Comparison of ENCODE assay signal across 19 cellular contexts in genomic region chr10:67175354-67175753, GRCh38.
DNase-seq lines count a peak whose midpoint lies in the region.
"Had no signal": no experiment of that assay in that cellular context is flagged by ENCODE, and none has a peak within 500 bp of the region (broad histone marks: within the 10 kb centered on the region; RNA-seq: fewer than 3 reads in every experiment).

No MANE protein-coding gene starts in this region.

- no peaks in the 10 kb centered on the region for H3K27me3 Mint-ChIP-seq in immature natural killer cell (ENCODE audit: low read depth in 3 of 3)
- H3K27me3 Mint-ChIP-seq in activated T-helper 1 cell treated with anti-CD3 and anti-CD28 coated beads, Interleukin-12 subunit alpha, Interleukin-12 subunit beta, Interleukin-2, Interleukin-4 antibody, amounts not matched to agents 30 ng/mL and 10 ng/mL and 1 ng/mL, durations not matched to agents 14 hours and 24 hours and 36 hours (ENCODE audit: insufficient read depth): no peaks in the 10 kb centered on the region
- H3K27me3 Mint-ChIP-seq: CD4-positive, alpha-beta memory T cell had no signal

- no peaks in the 10 kb centered on the region for H3K36me3 ChIP-seq in HAP-1 (replicated peaks)

- DNase-seq in HAP-1 (ENCODE audit: low spot score in 2 of 2) (peak; percentile 28 to 90), globus pallidus (ENCODE audit: low spot score) (peak; percentile 58), medulla oblongata (ENCODE audit: extremely low spot score) (peak; percentile 26), putamen (ENCODE audit: low spot score) (peak; percentile 13), immature natural killer cell (no peak), hypothalamus (lab: John Stamatoyannopoulos, UW) (no peak), foreskin melanocyte (no peak)
- DNase-seq in activated T-helper 1 cell treated with anti-CD3 and anti-CD28 coated beads, Interleukin-12 subunit alpha, Interleukin-12 subunit beta, Interleukin-2, Interleukin-4 antibody, amounts not matched to agents 30 ng/mL and 10 ng/mL and 1 ng/mL, durations not matched to agents 14 hours and 24 hours and 36 hours (ENCODE audit: low spot score): no peak
- DNase-seq: 8988T; ACHN; AML-193; C1 segment of cervical spinal cord; CD4-positive, alpha-beta memory T cell; COR-L47; DMS153; DND-41; GOT3; H7 had no signal

- no peaks in the 10 kb centered on the region for H3K9me3 ChIP-seq in HAP-1
- H3K9me3 ChIP-seq: A549 had no signal

- no peak overlapping the region for H3K4me3 ChIP-seq in HAP-1
- H3K4me3 ChIP-seq: A549 had no signal

- no peaks in the 10 kb centered on the region for H3K4me1 Mint-ChIP-seq in immature natural killer cell
- H3K4me1 Mint-ChIP-seq in activated T-helper 1 cell treated with anti-CD3 and anti-CD28 coated beads, Interleukin-12 subunit alpha, Interleukin-12 subunit beta, Interleukin-2, Interleukin-4 antibody, amounts not matched to agents 30 ng/mL and 10 ng/mL and 1 ng/mL, durations not matched to agents 14 hours and 24 hours and 36 hours (ENCODE audit: low read depth): no peaks in the 10 kb centered on the region
- H3K4me1 Mint-ChIP-seq: CD4-positive, alpha-beta memory T cell had no signal

- no peaks in the 10 kb centered on the region for H3K27me3 ChIP-seq in HAP-1 (ENCODE audit: low read depth)

- H3K4me1 ChIP-seq in HAP-1: peaks cover 13% of the 10 kb centered on the region
- H3K4me1 ChIP-seq: A549 had no signal

- in situ Hi-C loops in HAP-1 (cut with MboI; ENCODE audit: low sequenced_read_pairs): no loop called here

- H3K27ac Mint-ChIP-seq in immature natural killer cell: no peak overlapping the region
- H3K27ac Mint-ChIP-seq in activated T-helper 1 cell treated with anti-CD3 and anti-CD28 coated beads, Interleukin-12 subunit alpha, Interleukin-12 subunit beta, Interleukin-2, Interleukin-4 antibody, amounts not matched to agents 30 ng/mL and 10 ng/mL and 1 ng/mL, durations not matched to agents 14 hours and 24 hours and 36 hours: no peak overlapping the region
- H3K27ac Mint-ChIP-seq: CD4-positive, alpha-beta memory T cell had no signal

- intact Hi-C loops in activated T-helper 1 cell treated with anti-CD3 and anti-CD28 coated beads, Interleukin-12 subunit alpha, Interleukin-12 subunit beta, Interleukin-2, Interleukin-4 antibody, amounts not matched to agents 30 ng/mL and 10 ng/mL and 1 ng/mL, durations not matched to agents 14 hours and 24 hours and 36 hours (cut with micrococcal nuclease): no loop called here

- peaks cover 0 to 18% (median 6%) of the 10 kb centered on the region in 6 donors for H3K9me3 Mint-ChIP-seq in immature natural killer cell
- H3K9me3 Mint-ChIP-seq in activated T-helper 1 cell treated with anti-CD3 and anti-CD28 coated beads, Interleukin-12 subunit alpha, Interleukin-12 subunit beta, Interleukin-2, Interleukin-4 antibody, amounts not matched to agents 30 ng/mL and 10 ng/mL and 1 ng/mL, durations not matched to agents 14 hours and 24 hours and 36 hours: no peaks in the 10 kb centered on the region

- no peak overlapping the region for H3K4me3 Mint-ChIP-seq in immature natural killer cell
- H3K4me3 Mint-ChIP-seq in activated T-helper 1 cell treated with anti-CD3 and anti-CD28 coated beads, Interleukin-12 subunit alpha, Interleukin-12 subunit beta, Interleukin-2, Interleukin-4 antibody, amounts not matched to agents 30 ng/mL and 10 ng/mL and 1 ng/mL, durations not matched to agents 14 hours and 24 hours and 36 hours: no peak overlapping the region
- H3K4me3 Mint-ChIP-seq: CD4-positive, alpha-beta memory T cell had no signal

- no peaks in the 10 kb centered on the region for H3K36me3 Mint-ChIP-seq in immature natural killer cell
- no peaks in the 10 kb centered on the region for H3K36me3 Mint-ChIP-seq in activated T-helper 1 cell treated with anti-CD3 and anti-CD28 coated beads, Interleukin-12 subunit alpha, Interleukin-12 subunit beta, Interleukin-2, Interleukin-4 antibody, amounts not matched to agents 30 ng/mL and 10 ng/mL and 1 ng/mL, durations not matched to agents 14 hours and 24 hours and 36 hours (ENCODE audit: low read depth)
- H3K36me3 Mint-ChIP-seq: CD4-positive, alpha-beta memory T cell had no signal

Comparison
In these comparisons a context has a peak if more than half of its experiments do, and no peak if none do; other contexts are left out.
1. DNase-seq: peak in HAP-1 (2 of 2), globus pallidus (single experiment), medulla oblongata (single experiment) and putamen (single experiment); none in immature natural killer cell (0 of 3), hypothalamus (0 of 51), activated T-helper 1 cell treated with anti-CD3 and anti-CD28 coated beads, Interleukin-12 subunit alpha, Interleukin-12 subunit beta, Interleukin-2, Interleukin-4 antibody, amounts not matched to agents 30 ng/mL and 10 ng/mL and 1 ng/mL, durations not matched to agents 14 hours and 24 hours and 36 hours (single experiment) and foreskin melanocyte (single experiment).